Comparison of ENCODE assay signal across 11 cellular contexts in the genomic region with DNA sequence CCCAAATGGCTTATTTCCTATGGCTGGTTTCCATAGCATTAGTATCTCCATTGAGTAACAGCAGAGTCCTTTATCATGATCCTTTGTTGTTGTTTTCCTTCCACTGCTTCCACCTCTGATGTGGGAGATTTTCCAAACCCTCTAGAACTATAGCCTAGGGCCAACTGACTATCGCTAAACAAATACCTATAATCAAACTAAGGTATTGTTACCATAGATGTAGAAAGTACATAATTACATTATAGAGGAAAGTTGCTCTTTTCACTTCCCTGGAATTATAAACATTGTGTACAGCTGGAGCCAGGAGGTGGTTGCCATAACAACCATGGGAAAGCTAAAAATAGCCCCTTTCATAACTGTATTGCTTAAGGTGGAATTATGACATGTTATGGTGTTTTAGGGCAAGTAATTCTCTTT. TPM values are rescaled to one million over a fixed set of nuclear protein-coding genes. Genes with fewer than 3 reads are reported as not detected.
DNase-seq lines count a peak whose midpoint lies in the region; FAIRE-seq and TF ChIP-seq lines count a peak whose summit lies in the region.
"Had no signal": no experiment of that assay in that cellular context is flagged by ENCODE, and none has a peak within 500 bp of the region (broad histone marks: within the 10 kb centered on the region; RNA-seq: fewer than 3 reads in every experiment).

No MANE protein-coding gene starts in this region.

- POLR2A ChIA-PET in endothelial cell of umbilical vein (lab: Charles Lee), result no interaction called here

- DNase-seq in HCEC 1CT (peak; percentile 76), NCI-H69 (lab: John Stamatoyannopoulos, UW) (peak; percentile 91), endothelial cell of umbilical vein (ENCODE audit: low read depth, low spot score) (peak; percentile 64), osteocyte (ENCODE audit: extremely low spot score, unreplicated experiment) (no peak), LoVo (ENCODE audit: low spot score) (no peak), posterior vena cava (ENCODE audit: low spot score) (no peak), amniotic stem cell (lab: John Stamatoyannopoulos, UW) (no peak), uterus (no peak)
- DNase-seq: effector CD4-positive, alpha-beta T cell had no signal

- H3K4me1 ChIP-seq in endothelial cell of umbilical vein (ENCODE audit: control insufficient read depth, extremely low read depth, insufficient read depth, low read length) (peaks cover 15% of the 10 kb centered on the region), uterus (no peaks in the 10 kb centered on the region)

- peaks cover 25% of the 10 kb centered on the region for H3K4me1 Mint-ChIP-seq in osteocyte (ENCODE audit: unreplicated experiment)

- no peak overlapping the region for H3K4me3 Mint-ChIP-seq in osteocyte (ENCODE audit: unreplicated experiment)

- CTCF ChIA-PET in endothelial cell of umbilical vein (lab: Charles Lee), result interaction anchor here (1.2 to 6.7 kb wide), 2 partner anchors 8 to 16 kb away, joined by 3 to 55 read pairs; no protein-coding TSS in a partner anchor

- TF ChIP-seq CTCF in endothelial cell of umbilical vein (IDR thresholded peaks at IDR 0.05; ENCODE audit: extremely low read depth in 1 of 2, insufficient read depth in 1 of 2, low read depth in 1 of 2, low read length in 2 of 2) (no peak), osteocyte (IDR thresholded peaks at IDR 0.05) (no peak), uterus (IDR thresholded peaks at IDR 0.05) (no peak)

- BruUV-seq in endothelial cell of umbilical vein (replicated peaks; lab: Mats Ljungman, UMichigan), result no TSS peak

- no peaks in the 10 kb centered on the region for H4K20me1 ChIP-seq in endothelial cell of umbilical vein (replicated peaks; ENCODE audit: control insufficient read depth, extremely low read depth, insufficient read depth, low read length)

- H3K4me3 ChIP-seq in endothelial cell of umbilical vein (replicated peaks in 1 of 3; ENCODE audit: insufficient read depth in 1 of 3, low read depth in 1 of 3, low read length in 3 of 3) (no peak overlapping the region), uterus (no peak overlapping the region)

- H3K27me3 Mint-ChIP-seq in osteocyte (ENCODE audit: unreplicated experiment), result no peaks in the 10 kb centered on the region

- no peaks in the 10 kb centered on the region for H3K36me3 Mint-ChIP-seq in osteocyte (ENCODE audit: unreplicated experiment)

- no peaks in the 10 kb centered on the region for H3K27me3 ChIP-seq in endothelial cell of umbilical vein (ENCODE audit: control insufficient read depth in 2 of 2, insufficient read depth in 2 of 2, low read length in 2 of 2)
- H3K27me3 ChIP-seq in uterus, result no peaks in the 10 kb centered on the region

- dilution Hi-C loops in endothelial cell of umbilical vein (cut with MboI; ENCODE audit: extremely low pct_ligation_motif_present, low sequenced_read_pairs), result no loop called here

- no peaks in the 10 kb centered on the region for H3K79me2 ChIP-seq in endothelial cell of umbilical vein (ENCODE audit: control insufficient read depth, insufficient read depth, low read length)

- no peak overlapping the region for H2AFZ ChIP-seq in endothelial cell of umbilical vein (ENCODE audit: low read depth, low read length)

- H3K9me3 ChIP-seq in endothelial cell of umbilical vein (replicated peaks; ENCODE audit: control insufficient read depth, insufficient read depth, low read length) (no peaks in the 10 kb centered on the region), uterus (no peaks in the 10 kb centered on the region)

- no peak overlapping the region for H3K27ac ChIP-seq in endothelial cell of umbilical vein (ENCODE audit: insufficient read depth, low read depth, low read length)
- H3K27ac ChIP-seq in uterus, result no peak overlapping the region

- TF ChIP-seq POLR2A in endothelial cell of umbilical vein (IDR thresholded peaks at IDR 0.05; ENCODE audit: low read depth, low read length) (no peak), uterus (IDR thresholded peaks at IDR 0.05) (no peak)

- no peak for FAIRE-seq in endothelial cell of umbilical vein (lab: Jason Lieb, UNC)
- FAIRE-seq: GM18507, urothelium cell line had no signal

- intact Hi-C loops in endothelial cell of umbilical vein (cut with micrococcal nuclease), result no loop called here
- intact Hi-C loops in posterior vena cava (cut with DNase I), result no loop called here
- intact Hi-C loops in uterus (cut with DNase I; ENCODE audit: low total_unique reads), result no loop called here

- H3K9ac ChIP-seq in endothelial cell of umbilical vein (replicated peaks; ENCODE audit: extremely low read depth, insufficient read depth, low read length), result no peak overlapping the region

- H3K36me3 ChIP-seq in endothelial cell of umbilical vein (ENCODE audit: control insufficient read depth in 2 of 2, extremely low read depth in 1 of 2, insufficient read depth in 2 of 2, low read length in 2 of 2) (peaks cover 3% of the 10 kb centered on the region in 2 experiments), uterus (no peaks in the 10 kb centered on the region)

- H3K9me1 ChIP-seq in endothelial cell of umbilical vein (replicated peaks; ENCODE audit: control insufficient read depth, extremely low read depth, insufficient read depth, low read length), result no peaks in the 10 kb centered on the region

- no peaks in the 10 kb centered on the region for H3K9me3 Mint-ChIP-seq in osteocyte (ENCODE audit: unreplicated experiment)

- H3K4me2 ChIP-seq in endothelial cell of umbilical vein (ENCODE audit: insufficient read depth, low read length), result no peak overlapping the region

- H3K27ac Mint-ChIP-seq in osteocyte (ENCODE audit: unreplicated experiment), result peak overlapping the region; percentile 81

TF ChIP-seq in endothelial cell of umbilical vein, 7 proteins besides CTCF, POLR2A, EP300 and RAD21:
- TF ChIP-seq MAX (IDR thresholded peaks at IDR 0.05; ENCODE audit: insufficient read depth, insufficient read length), result no peak
TF ChIP-seq in endothelial cell of umbilical vein: peak in this region for 0.

RNA-seq across cellular contexts. Expression of gene ALKBH3, which starts 47.0 kb away (rescaled TPM):
- total RNA-seq in endothelial cell of umbilical vein (32.3 and 34.7 TPM in 2 replicates), osteocyte (32.4 and 39.6 TPM in 2 replicates), posterior vena cava (10 to 100 TPM; 24.8 to 30.9 TPM), uterus (10 to 100 TPM; 39.6 to 75.3 (median 55.7) TPM)
- polyA plus RNA-seq in endothelial cell of umbilical vein, result 23.0 and 28.0 TPM in 2 replicates
- polyA plus RNA-seq in endothelial cell of umbilical vein (2011; cell fraction: cytosol; rRNA removed), result 32.3 and 34.3 TPM in 2 replicates
- 30.4 and 31.7 TPM in 2 replicates for polyA plus RNA-seq in endothelial cell of umbilical vein (2011; cell fraction: nucleus; rRNA removed)
- polyA plus RNA-seq in endothelial cell of umbilical vein (2012), result 27.8 and 34.4 TPM in 2 replicates
- polyA minus RNA-seq in endothelial cell of umbilical vein, result 17.7 and 22.7 TPM in 2 replicates
- 2.2 TPM for polyA minus RNA-seq in endothelial cell of umbilical vein (2011; cell fraction: cytosol; rRNA and poly(A)+ RNA removed)
- 11.3 and 14.6 TPM in 2 replicates for polyA minus RNA-seq in endothelial cell of umbilical vein (2011; cell fraction: nucleus; rRNA and poly(A)+ RNA removed)

Comparison
In these comparisons a context has a peak if more than half of its experiments do, and no peak if none do; other contexts are left out.
1. DNase-seq: peak in HCEC 1CT (single experiment), NCI-H69 (single experiment) and endothelial cell of umbilical vein (single experiment); none in osteocyte (single experiment), LoVo (single experiment), posterior vena cava (single experiment), amniotic stem cell (single experiment) and uterus (0 of 2).